20 cellular contexts compared by ENCODE assay signal in the genomic region with DNA sequence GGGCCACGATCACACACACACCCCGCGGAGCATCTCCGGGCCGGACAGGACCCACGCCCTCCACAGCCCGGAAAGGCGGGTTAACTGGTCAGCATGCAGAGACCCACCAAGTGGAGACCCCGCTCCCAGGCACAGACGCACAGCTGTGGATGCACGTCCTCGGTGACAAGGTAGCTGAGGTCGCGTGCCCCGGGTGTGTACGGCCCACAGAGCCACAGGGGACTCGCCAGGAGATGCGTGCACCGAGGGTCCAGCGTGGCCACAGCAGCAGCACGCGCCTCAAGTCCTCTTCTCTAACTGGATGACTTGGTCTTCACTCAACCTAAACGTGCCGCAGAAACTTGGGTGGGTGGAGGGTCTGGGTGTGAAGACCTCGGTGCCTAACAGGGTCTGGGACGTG. TPM values are rescaled to one million over a fixed set of nuclear protein-coding genes. Genes with fewer than 3 reads are reported as not detected.
A peak's percentile ranks its signal among the peaks of the same experiment; 100 is the strongest.
DNase-seq lines count a peak whose midpoint lies in the region; ATAC-seq and TF ChIP-seq lines count a peak whose summit lies in the region.
"Had no signal": no experiment of that assay in that cellular context is flagged by ENCODE, and none has a peak within 500 bp of the region (broad histone marks: within the 10 kb centered on the region; RNA-seq: fewer than 3 reads in every experiment).

No MANE protein-coding gene starts in this region.

- no peaks in the 10 kb centered on the region for H3K9me3 Mint-ChIP-seq in glutamatergic neuron (ENCODE audit: unreplicated experiment)
- H3K9me3 Mint-ChIP-seq in effector memory CD8-positive, alpha-beta T cell: no peaks in the 10 kb centered on the region
- H3K9me3 Mint-ChIP-seq: CD4-positive, alpha-beta memory T cell; H9 had no signal

- TF ChIP-seq CTCF in left ventricle myocardium inferior (IDR thresholded peaks at IDR 0.05; ENCODE audit: borderline replicate concordance) (no peak), glutamatergic neuron (IDR thresholded peaks at IDR 0.05; ENCODE audit: partially characterized antibody, unreplicated experiment) (no peak), ovary (IDR thresholded peaks at IDR 0.05) (no peak)

- intact Hi-C loops in cardiac septum (cut with DNase I): no loop called here
- intact Hi-C loops in left ventricle myocardium inferior (cut with micrococcal nuclease): no loop called here
- intact Hi-C loops in ovary (cut with DNase I): no loop called here

- no peak for TF ChIP-seq POLR2A in ovary (IDR thresholded peaks at IDR 0.05)

- no peaks in the 10 kb centered on the region for H3K27me3 Mint-ChIP-seq in glutamatergic neuron (ENCODE audit: unreplicated experiment)
- H3K27me3 Mint-ChIP-seq in effector memory CD8-positive, alpha-beta T cell: no peaks in the 10 kb centered on the region
- H3K27me3 Mint-ChIP-seq: CD4-positive, alpha-beta memory T cell had no signal

- no peaks in the 10 kb centered on the region for H3K36me3 ChIP-seq in left ventricle myocardium inferior
- no peaks in the 10 kb centered on the region for H3K36me3 ChIP-seq in ovary
- H3K36me3 ChIP-seq: BLaER1 had no signal

- no peak overlapping the region for H3K4me3 Mint-ChIP-seq in glutamatergic neuron (ENCODE audit: unreplicated experiment)
- no peak overlapping the region for H3K4me3 Mint-ChIP-seq in effector memory CD8-positive, alpha-beta T cell
- H3K4me3 Mint-ChIP-seq: CD4-positive, alpha-beta memory T cell; H9 had no signal

- TF ChIP-seq EP300 in ovary (IDR thresholded peaks at IDR 0.05): no peak

- H3K27me3 ChIP-seq in left ventricle myocardium inferior (ENCODE audit: low read depth) (no peaks in the 10 kb centered on the region), ovary (no peaks in the 10 kb centered on the region)
- H3K27me3 ChIP-seq: BLaER1 had no signal

- no peak overlapping the region for H3K27ac Mint-ChIP-seq in glutamatergic neuron (ENCODE audit: unreplicated experiment)
- H3K27ac Mint-ChIP-seq in effector memory CD8-positive, alpha-beta T cell: no peak overlapping the region
- H3K27ac Mint-ChIP-seq: CD4-positive, alpha-beta memory T cell; H9 had no signal

- H3K27ac ChIP-seq in left ventricle myocardium inferior (replicated peaks) (no peak overlapping the region), ovary (no peak overlapping the region)
- H3K27ac ChIP-seq: BLaER1, KMS-11, PC-9, RWPE1 had no signal

- DNase-seq in cardiac septum (ENCODE audit: low spot score): peak; percentile 26
- no peak for DNase-seq in left ventricle myocardium inferior
- DNase-seq in glutamatergic neuron: peak; percentile 5
- peak in 4 of 5 donors; percentile 14 to 33 (median 27) for DNase-seq in ovary
- no peak for DNase-seq in HUDEP-2 (lab: John Stamatoyannopoulos, UW; ENCODE audit: unreplicated experiment in 76 of 76)
- DNase-seq in NCI-H2171 treated with DMSO at 0.1 percent for 48 hours (lab: John Stamatoyannopoulos, UW): no peak
- DNase-seq in effector memory CD8-positive, alpha-beta T cell: no peak
- DNase-seq: CD4-positive, alpha-beta memory T cell; DMS153; GF-D8; H9; NCI-H1417 treated with DMSO at 0.1 percent for 48 hours; NCI-H187 treated with DMSO at 0.1 percent for 48 hours; NCI-H345; NCI-H526; PC-9 had no signal

- ATAC-seq in effector memory CD8-positive, alpha-beta T cell (replicated peaks): no peak

- H3K9me3 ChIP-seq in left ventricle myocardium inferior (replicated peaks): no peaks in the 10 kb centered on the region
- no peaks in the 10 kb centered on the region for H3K9me3 ChIP-seq in ovary
- H3K9me3 ChIP-seq: BLaER1 had no signal

- H3K36me3 Mint-ChIP-seq in glutamatergic neuron (ENCODE audit: unreplicated experiment): no peaks in the 10 kb centered on the region
- H3K36me3 Mint-ChIP-seq in effector memory CD8-positive, alpha-beta T cell (ENCODE audit: insufficient read depth): no peaks in the 10 kb centered on the region
- H3K36me3 Mint-ChIP-seq: CD4-positive, alpha-beta memory T cell had no signal

- WGBS in ovary, 3 donors: 96% methylated on average over 12 of the region's 26 CpGs; no CpG with 5 or more reads in 2 of the 3 donors

- no peaks in the 10 kb centered on the region for H3K4me1 Mint-ChIP-seq in glutamatergic neuron (ENCODE audit: low read depth, unreplicated experiment)
- no peaks in the 10 kb centered on the region for H3K4me1 Mint-ChIP-seq in effector memory CD8-positive, alpha-beta T cell (ENCODE audit: low read depth in 2 of 2)
- H3K4me1 Mint-ChIP-seq: CD4-positive, alpha-beta memory T cell; H9 had no signal

- no peak overlapping the region for H3K4me3 ChIP-seq in left ventricle myocardium inferior
- H3K4me3 ChIP-seq in ovary: no peak overlapping the region
- H3K4me3 ChIP-seq: BLaER1, PC-9 had no signal

- H3K4me1 ChIP-seq in left ventricle myocardium inferior (no peaks in the 10 kb centered on the region), ovary (ENCODE audit: insufficient read depth) (no peaks in the 10 kb centered on the region)
- H3K4me1 ChIP-seq: BLaER1 had no signal

RNA-seq across cellular contexts. Expression of gene H19, which starts 5.5 kb away (rescaled TPM):
- total RNA-seq in cardiac septum (656 TPM), left ventricle myocardium inferior (634 TPM), glutamatergic neuron (ENCODE audit: unreplicated experiment) (46.9 TPM), ovary (1,000 to 10,000 TPM in 3 of 7 donors, 100 to 1,000 TPM in 4; 113 to 2,888 (median 765) TPM)
- 100 to 1,000 TPM; 315 to 601 TPM for polyA plus RNA-seq in ovary
- total RNA-seq: A673; CD4-positive, alpha-beta memory T cell had no signal
- polyA plus RNA-seq: CD4-positive, alpha-beta memory T cell had no signal

RNA-seq across cellular contexts. Expression of gene MRPL23, which starts 45.0 kb away (rescaled TPM):
- total RNA-seq in cardiac septum: 85.0 TPM
- total RNA-seq in left ventricle myocardium inferior: 93.6 TPM
- 27.6 TPM for total RNA-seq in glutamatergic neuron (ENCODE audit: unreplicated experiment)
- 100 to 1,000 TPM in 2 of 7 donors, 10 to 100 TPM in 5; 33.2 to 145 (median 86.7) TPM for total RNA-seq in ovary
- 100 to 1,000 TPM in 1 of 2 donors, 10 to 100 TPM in 1; 21.7 to 106 TPM for polyA plus RNA-seq in ovary

Comparison
In these comparisons a context has a peak if more than half of its experiments do, and no peak if none do; other contexts are left out.
1. DNase-seq: peak in cardiac septum (single experiment), glutamatergic neuron (single experiment) and ovary (4 of 5); none in left ventricle myocardium inferior (single experiment), HUDEP-2 (0 of 76), NCI-H2171 treated with DMSO at 0.1 percent for 48 hours (single experiment) and effector memory CD8-positive, alpha-beta T cell (0 of 3).